In the genomic region with DNA sequence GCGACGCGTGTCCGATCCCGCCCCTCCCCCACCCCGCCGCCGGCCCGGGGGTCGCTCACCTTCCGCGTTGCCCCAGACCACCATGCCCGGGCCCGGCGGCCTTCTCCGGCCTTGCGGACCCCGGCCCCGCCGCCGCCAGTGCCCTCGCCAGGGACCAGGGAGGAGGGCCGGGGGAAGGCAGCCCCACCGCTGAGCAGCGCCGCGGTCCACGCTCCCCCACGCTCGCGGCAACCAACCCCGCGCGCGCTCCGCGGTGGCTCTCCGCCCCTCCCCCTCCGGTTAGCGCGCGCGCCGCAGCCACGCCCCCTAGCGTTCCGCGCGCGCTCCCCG, we compare ENCODE assay signal across 8 cellular contexts. TPM values are rescaled to one million over a fixed set of nuclear protein-coding genes. Genes with fewer than 3 reads are reported as not detected.
DNase-seq lines count a peak whose midpoint lies in the region; ATAC-seq and TF ChIP-seq lines count a peak whose summit lies in the region.

A gene (minus strand): TSS at position 260 of the 330 bp plus-strand sequence. CDS start 25,042 bp downstream, outside the sequence.

- H3K9me2 ChIP-seq in HCT116 (ENCODE audit: insufficient read depth): no peaks in the 10 kb centered on the region

- H3K27me3 ChIP-seq in HCT116 (ENCODE audit: insufficient read depth, low read length) (no peaks in the 10 kb centered on the region), heart left ventricle (no peaks in the 10 kb centered on the region)

- WGBS in heart left ventricle, 4 donors: 0 to 1% (median 1%) methylated on average over 4 to 51 of the region's 51 CpGs; no CpG with 5 or more reads in 1 of the 4 donors

- POLR2A ChIA-PET in HCT116 (lab: Charles Lee): interaction anchor here (1.0 kb wide), 1 partner anchor 153 kb away, joined by 4 read pairs; a partner anchor contains a TSS
- POLR2A ChIA-PET in activated CD4-positive, alpha-beta memory T cell treated with anti-CD3 and anti-CD28 coated beads, Interleukin-2, amount 10 ng/mL, durations not matched to agents 7 days and 5 days (lab: Charles Lee): interaction anchor here (0.6 to 1.9 kb wide), 5 partner anchors 9 to 309 kb away, joined by 3 to 10 read pairs (median 3); a partner anchor contains a TSS

- peak within 1 kb of the TSS; percentile 91 for H3K27ac Mint-ChIP-seq in activated CD4-positive, alpha-beta memory T cell treated with anti-CD3 and anti-CD28 coated beads, Interleukin-2, amount 10 ng/mL, durations not matched to agents 7 days and 5 days

- no peaks in the 10 kb centered on the region for H3K9me3 Mint-ChIP-seq in activated CD4-positive, alpha-beta memory T cell treated with anti-CD3 and anti-CD28 coated beads, Interleukin-2, amount 10 ng/mL, durations not matched to agents 7 days and 5 days

- peak within 1 kb of the TSS; percentile 68 to 88 for H3K4me3 ChIP-seq in HCT116 (replicated peaks in 1 of 2; ENCODE audit: low read depth in 1 of 2, low read length in 2 of 2)
- peak within 1 kb of the TSS; percentile 57 to 95 (median 81) for H3K4me3 ChIP-seq in heart left ventricle

- peaks cover 23% of the 10 kb centered on the region for H3K4me1 Mint-ChIP-seq in activated CD4-positive, alpha-beta memory T cell treated with anti-CD3 and anti-CD28 coated beads, Interleukin-2, amount 10 ng/mL, durations not matched to agents 7 days and 5 days

- peaks cover 9 to 27% of the 10 kb centered on the region in 2 experiments; a peak in 3 of 4 replicates for H3K4me1 ChIP-seq in HCT116 (ENCODE audit: control insufficient read depth in 1 of 2, insufficient read depth in 2 of 2, low read length in 2 of 2)
- peaks cover 0 to 47% (median 26%) of the 10 kb centered on the region in 12 donors for H3K4me1 ChIP-seq in heart left ventricle

- H3K9me3 ChIP-seq in HCT116 (ENCODE audit: control insufficient read depth in 1 of 2, insufficient read depth in 1 of 2, low read depth in 1 of 2, low read length in 2 of 2): no peaks in the 10 kb centered on the region
- no peaks in the 10 kb centered on the region for H3K9me3 ChIP-seq in heart left ventricle

- ATAC-seq in HCT116 (no peak), heart left ventricle (no peak), HG03139 (IDR thresholded peaks at IDR 0.05; ENCODE audit: unreplicated experiment) (no peak)

- H3K4me3 Mint-ChIP-seq in activated CD4-positive, alpha-beta memory T cell treated with anti-CD3 and anti-CD28 coated beads, Interleukin-2, amount 10 ng/mL, durations not matched to agents 7 days and 5 days: peak within 1 kb of the TSS; percentile 97

- no TSS peak for BruUV-seq in HCT116 (replicated peaks; lab: Mats Ljungman, UMichigan)

- H3K79me2 ChIP-seq in HCT116 (ENCODE audit: insufficient read depth, low read length): peaks cover 45% of the 10 kb centered on the region

- H3K27ac ChIP-seq in HCT116 (ENCODE audit: low read depth, low read length) (peak within 1 kb of the TSS; percentile 87), heart left ventricle (peak within 1 kb of the TSS; percentile 93 to 99 (median 97))

- peak within 1 kb of the TSS; percentile 55 for H2AFZ ChIP-seq in HCT116 (ENCODE audit: low read depth, low read length, poor library complexity, severe bottlenecking)

- H3K27me3 Mint-ChIP-seq in activated CD4-positive, alpha-beta memory T cell treated with anti-CD3 and anti-CD28 coated beads, Interleukin-2, amount 10 ng/mL, durations not matched to agents 7 days and 5 days: peaks cover 10% of the 10 kb centered on the region

- TF ChIP-seq POLR2A in HCT116 (IDR thresholded peaks at IDR 0.05; ENCODE audit: borderline replicate concordance, extremely low read depth, insufficient read depth, insufficient read length) (peak; percentile 27), heart left ventricle (IDR thresholded peaks at IDR 0.05) (peak in 1 of 2 donors; percentile 49)

- TF ChIP-seq CTCF in HCT116 (IDR thresholded peaks at IDR 0.05 in 2 of 3, conservative IDR thresholded peaks at IDR 0.05 in 1 of 3; ENCODE audit: borderline replicate concordance in 1 of 3, insufficient read depth in 1 of 3, low read depth in 2 of 3, low read length in 2 of 3) (no peak), heart left ventricle (IDR thresholded peaks at IDR 0.05) (no peak)

- H4K20me1 ChIP-seq in HCT116 (ENCODE audit: insufficient read depth): no peaks in the 10 kb centered on the region; the same call in 1 of the 2 replicates

- H3K36me3 ChIP-seq in HCT116 (ENCODE audit: control insufficient read depth in 1 of 2, insufficient read depth in 2 of 2, low read length in 2 of 2): no peaks in the 10 kb centered on the region
- H3K36me3 ChIP-seq in heart left ventricle: no peaks in the 10 kb centered on the region

- peaks cover 12% of the 10 kb centered on the region for H3K36me3 Mint-ChIP-seq in activated CD4-positive, alpha-beta memory T cell treated with anti-CD3 and anti-CD28 coated beads, Interleukin-2, amount 10 ng/mL, durations not matched to agents 7 days and 5 days (ENCODE audit: low read depth)

- CTCF ChIA-PET in HCT116 (lab: Charles Lee): interaction anchor here (0.8 to 1.9 kb wide), 5 partner anchors 13 to 771 kb away, joined by 3 to 14 read pairs (median 3); a partner anchor contains a TSS
- CTCF ChIA-PET in activated CD4-positive, alpha-beta memory T cell treated with anti-CD3 and anti-CD28 coated beads, Interleukin-2, amount 10 ng/mL, durations not matched to agents 7 days and 5 days (lab: Charles Lee): interaction anchor here (0.5 to 1.9 kb wide), 6 partner anchors 11 to 320 kb away, joined by 3 to 21 read pairs (median 4); a partner anchor contains a TSS

- peak within 1 kb of the TSS; percentile 83 for H3K9ac ChIP-seq in HCT116 (ENCODE audit: low read length)

- no peak for TF ChIP-seq RAD21 in HCT116 (IDR thresholded peaks at IDR 0.05; ENCODE audit: low read depth)

- DNase-seq in HCT116 (ENCODE audit: low read depth, low spot score) (no peak), heart left ventricle (no peak), renal cortical epithelial cell (ENCODE audit: low read depth) (no peak), GOT3 (lab: John Stamatoyannopoulos, UW) (no peak), NCI-H1417 (lab: John Stamatoyannopoulos, UW) (no peak)
- no peak for DNase-seq in activated CD4-positive, alpha-beta memory T cell treated with anti-CD3 and anti-CD28 coated beads, Interleukin-2, amount 10 ng/mL, durations not matched to agents 7 days and 5 days
- no peak for DNase-seq in stimulated activated CD8-positive, alpha-beta memory T cell treated with anti-CD3 and anti-CD28 coated beads, Interleukin-4, amount 100 ng/mL, for 48 hours

- peak within 1 kb of the TSS; percentile 74 for H3K4me2 ChIP-seq in HCT116 (ENCODE audit: low read length)

- intact Hi-C loops in HCT116 (cut with micrococcal nuclease): loop anchor here (1.0 to 10.0 kb wide), 4 partner anchors 153 to 402 kb away; a partner anchor contains a TSS
- intact Hi-C loops in heart left ventricle (cut with DNase I): loop anchor here in 9 of 10 donors (1.0 to 10.0 kb wide), 11 partner anchors 46 to 335 kb away; a partner anchor contains a TSS

- RAD21 ChIA-PET in HCT116 (lab: Charles Lee; ENCODE audit: low non-redundant PET in 1 of 2, low total read pairs in 2 of 2, uncharacterized antibody in 2 of 2, unreplicated experiment in 2 of 2): interaction anchor here in 1 of 2 experiments (0.9 to 1.0 kb wide), 2 partner anchors 153 to 154 kb away, joined by 3 to 4 read pairs; a partner anchor contains a TSS

TF ChIP-seq in HCT116, 20 proteins besides CTCF, POLR2A, EP300 and RAD21:
- no peak for TF ChIP-seq EGR1 (IDR thresholded peaks at IDR 0.05; ENCODE audit: low read depth)
- TF ChIP-seq JUND (IDR thresholded peaks at IDR 0.05): no peak
- TF ChIP-seq POLR2AphosphoS5 (IDR thresholded peaks at IDR 0.05; ENCODE audit: low read depth, low read length): peak; percentile 59
- TF ChIP-seq EZH2 (IDR thresholded peaks at IDR 0.05): no peak
- TF ChIP-seq CBX3 (IDR thresholded peaks at IDR 0.05; ENCODE audit: low read depth): no peak
- no peak for TF ChIP-seq SRF (IDR thresholded peaks at IDR 0.05; ENCODE audit: low read depth)
- TF ChIP-seq, protein P1, sequence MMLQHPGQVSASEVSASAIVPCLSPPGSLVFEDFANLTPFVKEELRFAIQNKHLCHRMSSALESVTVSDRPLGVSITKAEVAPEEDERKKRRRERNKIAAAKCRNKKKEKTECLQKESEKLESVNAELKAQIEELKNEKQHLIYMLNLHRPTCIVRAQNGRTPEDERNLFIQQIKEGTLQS (IDR thresholded peaks at IDR 0.05): no peak
- TF ChIP-seq, protein P2, sequence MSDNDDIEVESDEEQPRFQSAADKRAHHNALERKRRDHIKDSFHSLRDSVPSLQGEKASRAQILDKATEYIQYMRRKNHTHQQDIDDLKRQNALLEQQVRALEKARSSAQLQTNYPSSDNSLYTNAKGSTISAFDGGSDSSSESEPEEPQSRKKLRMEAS (IDR thresholded peaks at IDR 0.05): no peak
- TF ChIP-seq SP1 (IDR thresholded peaks at IDR 0.05; ENCODE audit: low read depth): no peak
- no peak for TF ChIP-seq FOSL1 (IDR thresholded peaks at IDR 0.05; ENCODE audit: low read depth)
- TF ChIP-seq CEBPB (IDR thresholded peaks at IDR 0.05; ENCODE audit: low read depth): no peak
- peak; percentile 71 for TF ChIP-seq ZFX (IDR thresholded peaks at IDR 0.05)
- TF ChIP-seq EZH2phosphoT487 (IDR thresholded peaks at IDR 0.05; ENCODE audit: borderline replicate concordance): no peak
- TF ChIP-seq TCF7L2 (IDR thresholded peaks at IDR 0.05; ENCODE audit: borderline replicate concordance, extremely low read depth, insufficient read depth, insufficient read length): no peak

RNA-seq across cellular contexts. Expression of the gene that starts here (rescaled TPM):
- total RNA-seq in HCT116 (2021; ENCODE audit: unreplicated experiment): 34.3 TPM
- polyA plus RNA-seq in HCT116 (2012): 18.2 and 18.7 TPM in 2 replicates
- 10 to 100 TPM; 27.9 to 29.1 TPM for total RNA-seq in activated CD4-positive, alpha-beta memory T cell treated with anti-CD3 and anti-CD28 coated beads, Interleukin-2, amount 10 ng/mL, durations not matched to agents 7 days and 5 days
- 10 to 100 TPM; 24.7 to 76.1 (median 32.8) TPM for total RNA-seq in heart left ventricle
- 10 to 100 TPM; 14.7 to 18.0 TPM for polyA plus RNA-seq in heart left ventricle
- total RNA-seq in renal cortical epithelial cell: 23.6 and 54.6 TPM in 2 replicates
